Comparison of ENCODE assay signal across 17 cellular contexts in genomic region chr21:16891821-16892220, GRCh38.
DNase-seq lines count a peak whose midpoint lies in the region; ATAC-seq, FAIRE-seq and TF ChIP-seq lines count a peak whose summit lies in the region.
"Had no signal": no experiment of that assay in that cellular context is flagged by ENCODE, and none has a peak within 500 bp of the region (broad histone marks: within the 10 kb centered on the region; RNA-seq: fewer than 3 reads in every experiment).

No MANE protein-coding gene starts in this region.

- no peaks in the 10 kb centered on the region for H3K4me1 Mint-ChIP-seq in HFFc6 (ENCODE audit: low read depth)

- no peaks in the 10 kb centered on the region; the same call in 1 of the 2 replicates for H3K27me3 Mint-ChIP-seq in HFFc6 (ENCODE audit: insufficient read depth)
- H3K27me3 Mint-ChIP-seq: activated naive CD8-positive, alpha-beta T cell; dendritic cell treated with granulocyte-macrophage colony-stimulating factor and Interleukin-4, amounts not matched to agents 40 ng/mL and 50 ng/mL, for 4 days had no signal

- H3K36me3 ChIP-seq in bronchial epithelial cell (ENCODE audit: control insufficient read depth, insufficient read depth, low read length): no peaks in the 10 kb centered on the region
- no peaks in the 10 kb centered on the region for H3K36me3 ChIP-seq in HepG2 (replicated peaks in 1 of 2; ENCODE audit: control insufficient read depth in 1 of 2, insufficient read depth in 2 of 2, low read length in 2 of 2)
- no peaks in the 10 kb centered on the region for H3K36me3 ChIP-seq in A673 (ENCODE audit: insufficient read depth, low read length, poor library complexity, severe bottlenecking)
- H3K36me3 ChIP-seq: heart right ventricle had no signal

- H3K4me3 ChIP-seq in AG04449 (ENCODE audit: low read depth, low read length) (no peak overlapping the region), bronchial epithelial cell (ENCODE audit: low read depth, low read length) (no peak overlapping the region), HepG2 (replicated peaks in 1 of 3; ENCODE audit: insufficient read depth in 1 of 3, low read depth in 2 of 3, low read length in 3 of 3) (no peak overlapping the region), A673 (ENCODE audit: low read depth, low read length, poor library complexity, severe bottlenecking) (no peak overlapping the region)
- H3K4me3 ChIP-seq: heart right ventricle had no signal

- H3K79me2 ChIP-seq in HepG2 (ENCODE audit: insufficient read depth, low read length): no peaks in the 10 kb centered on the region

- no peak for TF ChIP-seq CTCF in AG04449 (IDR thresholded peaks at IDR 0.05; ENCODE audit: insufficient read depth, low read length, missing control alignments)
- TF ChIP-seq CTCF in HFFc6 (IDR thresholded peaks at IDR 0.05): no peak
- TF ChIP-seq CTCF in bronchial epithelial cell (IDR thresholded peaks at IDR 0.05; ENCODE audit: insufficient read depth, low read length, severe bottlenecking): no peak
- TF ChIP-seq CTCF in HepG2 (CRISPR knock-in tag; IDR thresholded peaks at IDR 0.05): no peak
- no peak for TF ChIP-seq CTCF in A673 (conservative IDR thresholded peaks at IDR 0.05; ENCODE audit: low read depth, low read length)

- TF ChIP-seq EP300 in HepG2 (IDR thresholded peaks at IDR 0.05; ENCODE audit: low read depth in 2 of 2, low read length in 2 of 2) (no peak), HepG2 (CRISPR knock-in tag; IDR thresholded peaks at IDR 0.05; ENCODE audit: borderline replicate concordance) (no peak)

- H3K4me1 ChIP-seq in HepG2 (ENCODE audit: insufficient read depth, low read length): no peaks in the 10 kb centered on the region
- no peaks in the 10 kb centered on the region for H3K4me1 ChIP-seq in A673 (ENCODE audit: insufficient read depth, low read length, poor library complexity, severe bottlenecking)
- H3K4me1 ChIP-seq: heart right ventricle had no signal

- no peak overlapping the region for H3K4me3 Mint-ChIP-seq in HFFc6
- H3K4me3 Mint-ChIP-seq: activated naive CD8-positive, alpha-beta T cell; dendritic cell treated with granulocyte-macrophage colony-stimulating factor and Interleukin-4, amounts not matched to agents 40 ng/mL and 50 ng/mL, for 4 days had no signal

- no peaks in the 10 kb centered on the region; the same call in 1 of the 2 replicates for H3K36me3 Mint-ChIP-seq in HFFc6 (ENCODE audit: low read depth)
- H3K36me3 Mint-ChIP-seq: activated naive CD8-positive, alpha-beta T cell had no signal

- peaks cover 12% of the 10 kb centered on the region for H3K9me3 Mint-ChIP-seq in HFFc6
- H3K9me3 Mint-ChIP-seq: dendritic cell treated with granulocyte-macrophage colony-stimulating factor and Interleukin-4, amounts not matched to agents 40 ng/mL and 50 ng/mL, for 4 days had no signal

- POLR2A ChIA-PET in AG04449 (lab: Yijun Ruan, JAX): no interaction called here
- POLR2A ChIA-PET in HepG2 (lab: Yijun Ruan, JAX): no interaction called here
- POLR2A ChIA-PET in A673 (lab: Charles Lee; ENCODE audit: low non-redundant PET): no interaction called here

- no peaks in the 10 kb centered on the region for H3K9me3 ChIP-seq in HepG2 (ENCODE audit: low read length)
- H3K9me3 ChIP-seq in A673 (ENCODE audit: low read depth, low read length, poor library complexity, severe bottlenecking): no peaks in the 10 kb centered on the region
- H3K9me3 ChIP-seq: heart right ventricle had no signal

- H3K27me3 ChIP-seq in bronchial epithelial cell (ENCODE audit: control insufficient read depth, insufficient read depth, low read length) (no peaks in the 10 kb centered on the region), HepG2 (ENCODE audit: control insufficient read depth in 1 of 2, insufficient read depth in 2 of 2, low read length in 2 of 2) (no peaks in the 10 kb centered on the region), A673 (replicated peaks; ENCODE audit: insufficient read depth, low read depth, low read length, poor library complexity) (no peaks in the 10 kb centered on the region)
- H3K27me3 ChIP-seq: heart right ventricle had no signal

- no TSS peak for BruUV-seq in HepG2 (replicated peaks; lab: Mats Ljungman, UMichigan)
- no TSS peak for BruUV-seq in A673 (replicated peaks; lab: Mats Ljungman, UMichigan)

- H3K27ac Mint-ChIP-seq in HFFc6: no peak overlapping the region
- H3K27ac Mint-ChIP-seq: activated naive CD8-positive, alpha-beta T cell; dendritic cell treated with granulocyte-macrophage colony-stimulating factor and Interleukin-4, amounts not matched to agents 40 ng/mL and 50 ng/mL, for 4 days had no signal

- CTCF ChIA-PET in AG04449 (lab: Yijun Ruan, JAX) (no interaction called here), HepG2 (lab: Yijun Ruan, JAX; ENCODE audit: low intra/inter-chr PET ratio, low total read pairs) (no interaction called here), A673 (lab: Charles Lee) (no interaction called here)

- TF ChIP-seq POLR2A in HepG2 (IDR thresholded peaks at IDR 0.05; ENCODE audit: insufficient read depth in 1 of 2, low read depth in 2 of 2, low read length in 2 of 2): no peak

- H2AFZ ChIP-seq in HepG2 (ENCODE audit: low read length): no peak overlapping the region

- peak; percentile 16 for DNase-seq in AG04449 (ENCODE audit: low read depth, low spot score)
- DNase-seq in HFFc6: peak; percentile 12
- peak; percentile 60 for DNase-seq in bronchial epithelial cell (ENCODE audit: low read depth)
- DNase-seq in kidney tubule cell (ENCODE audit: low spot score): peak; percentile 17
- no peak for DNase-seq in NCI-H82 treated with DMSO at 0.1 percent for 48 hours (lab: John Stamatoyannopoulos, UW; ENCODE audit: unreplicated experiment)
- DNase-seq in HepG2 (ENCODE audit: low spot score): no peak
- no peak for DNase-seq in A673 (ENCODE audit: low spot score)
- no peak for DNase-seq in hippocampal formation (lab: John Stamatoyannopoulos, UW)
- DNase-seq: heart right ventricle; left ventricle myocardium superior; NCI-H1105; NCI-H82; SIG-M5; stimulated activated CD8-positive, alpha-beta memory T cell treated with anti-CD3 and anti-CD28 coated beads, Interleukin-4, amount 100 ng/mL, for 48 hours had no signal

- in situ Hi-C loops in HepG2 (cut with HindIII; ENCODE audit: extremely low pct_ligation_motif_present, low pct_unique_long_range_greater_than_20kb): no loop called here

- no peak for FAIRE-seq in bronchial epithelial cell (lab: Jason Lieb, UNC)
- no peak for FAIRE-seq in HepG2 (lab: Jason Lieb, UNC)

- ATAC-seq in HepG2: no peak
- ATAC-seq: HCT116, heart right ventricle, left ventricle myocardium superior had no signal

- no peak overlapping the region for H3K9ac ChIP-seq in HepG2 (ENCODE audit: insufficient read depth, low read depth, low read length)

- no peak for TF ChIP-seq RAD21 in HepG2 (CRISPR knock-in tag; IDR thresholded peaks at IDR 0.05)

- intact Hi-C loops in HepG2 (cut with micrococcal nuclease; ENCODE audit: unreplicated experiment): no loop called here
- intact Hi-C loops in A673 (cut with micrococcal nuclease; ENCODE audit: unreplicated experiment): no loop called here

- no peaks in the 10 kb centered on the region for H4K20me1 ChIP-seq in HepG2 (ENCODE audit: insufficient read depth, low read length)

- H3K4me2 ChIP-seq in HepG2 (ENCODE audit: low read depth, low read length): no peak overlapping the region

- 0% methylated on average over 1 of the region's 1 CpG for WGBS in HepG2 (ENCODE audit: low lambda C conversion rate)

- no peak overlapping the region for H3K27ac ChIP-seq in HepG2 (ENCODE audit: extremely low read length, insufficient read depth, low read length)
- no peak overlapping the region for H3K27ac ChIP-seq in A673 (ENCODE audit: low read depth, low read length, poor library complexity, severe bottlenecking)
- H3K27ac ChIP-seq: heart right ventricle had no signal

TF ChIP-seq in HepG2, 621 proteins besides CTCF, POLR2A, EP300 and RAD21 (continues in another document):
- TF ChIP-seq TFDP2 (CRISPR knock-in tag; IDR thresholded peaks at IDR 0.05): no peak
- TF ChIP-seq ERF (CRISPR knock-in tag; IDR thresholded peaks at IDR 0.05): no peak
- TF ChIP-seq RNF2 (conservative IDR thresholded peaks at IDR 0.05; ENCODE audit: low read depth): no peak
- no peak for TF ChIP-seq ZBTB10 (CRISPR knock-in tag; IDR thresholded peaks at IDR 0.05; ENCODE audit: borderline replicate concordance)

Comparison
In these comparisons a context has a peak if more than half of its experiments do, and no peak if none do; other contexts are left out.
1. DNase-seq: peak in AG04449 (single experiment), HFFc6 (single experiment), bronchial epithelial cell (single experiment) and kidney tubule cell (single experiment); none in NCI-H82 treated with DMSO at 0.1 percent for 48 hours (single experiment), HepG2 (single experiment), A673 (single experiment) and hippocampal formation (0 of 2).